ENCODE assay signal across 13 cellular contexts in genomic region chr1:64472805-64473204, GRCh38. TPM values are rescaled to one million over a fixed set of nuclear protein-coding genes. Genes with fewer than 3 reads are reported as not detected.
A peak's percentile ranks its signal among the peaks of the same experiment; 100 is the strongest.
DNase-seq lines count a peak whose midpoint lies in the region; ATAC-seq and TF ChIP-seq lines count a peak whose summit lies in the region.
"Had no signal": no experiment of that assay in that cellular context is flagged by ENCODE, and none has a peak within 500 bp of the region (broad histone marks: within the 10 kb centered on the region; RNA-seq: fewer than 3 reads in every experiment).

No MANE protein-coding gene starts in this region.

- H3K4me1 Mint-ChIP-seq in type B pancreatic cell (ENCODE audit: unreplicated experiment) = peaks cover 34% of the 10 kb centered on the region

- in situ Hi-C loops in Panc1 (cut with HindIII; ENCODE audit: low pct_unique_long_range_greater_than_20kb, low sequenced_read_pairs) = no loop called here

- BruUV-seq in Panc1 (replicated peaks; lab: Mats Ljungman, UMichigan) = no TSS peak

- H3K9me3 ChIP-seq in Panc1 (ENCODE audit: control insufficient read depth, insufficient read depth, low read depth, low read length) (no peaks in the 10 kb centered on the region), iPS-18c (ENCODE audit: control insufficient read depth, insufficient read depth, low read length) (no peaks in the 10 kb centered on the region)
- H3K9me3 ChIP-seq: SJCRH30 had no signal

- intact Hi-C loops in Panc1 (cut with micrococcal nuclease; ENCODE audit: unreplicated experiment) = loop anchor here (5.0 kb wide), 1 partner anchor 206 kb away; no protein-coding TSS in a partner anchor

- peak overlapping the region; percentile 65 for H3K27ac ChIP-seq in Panc1 (ENCODE audit: low read length)
- H3K27ac ChIP-seq: C4-2B, KMS-11, SJCRH30 had no signal

- TF ChIP-seq CTCF in Panc1 (IDR thresholded peaks at IDR 0.05) = no peak
- no peak for TF ChIP-seq CTCF in type B pancreatic cell (conservative IDR thresholded peaks at IDR 0.05)

- DNase-seq in NCI-H128 (lab: John Stamatoyannopoulos, UW; ENCODE audit: unreplicated experiment) = peak; percentile 51
- no peak for DNase-seq in Panc1 (ENCODE audit: low read depth, low spot score)
- no peak for DNase-seq in type B pancreatic cell (ENCODE audit: extremely low spot score, unreplicated experiment)
- no peak for DNase-seq in NCI-H226
- DNase-seq in effector CD4-positive, alpha-beta T cell = no peak
- DNase-seq: activated gamma-delta T cell, DND-41, NCI-H2029, SJCRH30 had no signal

- peaks cover 30% of the 10 kb centered on the region for H3K27me3 Mint-ChIP-seq in type B pancreatic cell

- no peaks in the 10 kb centered on the region; the same call in 1 of the 2 replicates for H3K36me3 ChIP-seq in Panc1 (ENCODE audit: control insufficient read depth, insufficient read depth, low read length)
- H3K36me3 ChIP-seq: SJCRH30 had no signal

- CTCF ChIA-PET in Panc1 (lab: Charles Lee) = no interaction called here

- H3K4me1 ChIP-seq in Panc1 (ENCODE audit: control insufficient read depth, insufficient read depth, low read length) = peaks cover 54% of the 10 kb centered on the region
- H3K4me1 ChIP-seq: SJCRH30 had no signal

- no peak overlapping the region for H3K27ac Mint-ChIP-seq in type B pancreatic cell

- peak overlapping the region; percentile 97 for H3K4me3 Mint-ChIP-seq in type B pancreatic cell

- H3K4me3 ChIP-seq in Panc1 (ENCODE audit: low read depth in 2 of 2, low read length in 2 of 2) = peak overlapping the region; percentile 3 to 92; a peak in 2 of 4 replicates
- peak overlapping the region; percentile 92; the same call in 1 of the 2 replicates for H3K4me3 ChIP-seq in iPS-18c (ENCODE audit: insufficient read depth, low read depth, low read length)

- no peaks in the 10 kb centered on the region for H3K36me3 Mint-ChIP-seq in type B pancreatic cell

- H3K27me3 ChIP-seq in Panc1 (ENCODE audit: control insufficient read depth, insufficient read depth, low read length) = no peaks in the 10 kb centered on the region
- H3K27me3 ChIP-seq: SJCRH30 had no signal

- POLR2A ChIA-PET in Panc1 (lab: Charles Lee) = interaction anchor here (0.6 kb wide), 1 partner anchor 490 kb away, joined by 6 read pairs; no protein-coding TSS in a partner anchor

- ATAC-seq in Panc1 (no peak), GM21515 (IDR thresholded peaks at IDR 0.05; ENCODE audit: unreplicated experiment) (no peak)

- H3K9me3 Mint-ChIP-seq in type B pancreatic cell = no peaks in the 10 kb centered on the region

RNA-seq across cellular contexts. Expression of gene CACHD1, which starts 2.9 kb away (rescaled TPM):
- 29.9 TPM for total RNA-seq in Panc1 (2021; ENCODE audit: unreplicated experiment)
- polyA plus RNA-seq in Panc1 (2012; ENCODE audit: insufficient read length) = 13.4 TPM
- total RNA-seq in type B pancreatic cell (ENCODE audit: low replicate concordance) = 9.6 and 44.6 TPM in 2 replicates
